In genomic region chr2:97693476-97693875, GRCh38 we compare ENCODE assay signal across 25 cellular contexts. TPM values are rescaled to one million over a fixed set of nuclear protein-coding genes. Genes with fewer than 3 reads are reported as not detected.
DNase-seq lines count a peak whose midpoint lies in the region; ATAC-seq and TF ChIP-seq lines count a peak whose summit lies in the region.
"Had no signal": no experiment of that assay in that cellular context is flagged by ENCODE, and none has a peak within 500 bp of the region (broad histone marks: within the 10 kb centered on the region; RNA-seq: fewer than 3 reads in every experiment).

No MANE protein-coding gene starts in this region.

- DNase-seq in activated CD4-positive, alpha-beta memory T cell treated with anti-CD3 and anti-CD28 coated beads, Interleukin-2, amount 10 ng/mL, durations not matched to agents 7 days and 5 days: peak; percentile 6
- no peak for DNase-seq in activated CD4-positive, alpha-beta memory T cell treated with anti-CD3 and anti-CD28 coated beads for 36 hours
- DNase-seq in T-helper 17 cell (no peak), fibroblast of the aortic adventitia (ENCODE audit: low read depth) (peak; percentile 7), suprapubic skin (ENCODE audit: low spot score in 2 of 2) (no peak)
- no peak for DNase-seq in activated T-cell treated with anti-CD3 and anti-CD28 coated beads, Interleukin-2, amount 50 U/mL, for 4 hours
- DNase-seq in activated T-cell treated with anti-CD3 and anti-CD28 coated beads, Interleukin-2, amount 50 U/mL, for 1 hour: no peak
- DNase-seq: activated naive CD4-positive, alpha-beta T cell; BE2C; Calu3; effector CD8-positive, alpha-beta T cell; esophagus squamous epithelium; left lung; NCI-H1930; NCI-H2227 treated with DMSO at 0.1 percent for 48 hours; stimulated activated CD4-positive, alpha-beta T cell treated with anti-CD3 and anti-CD28 coated beads, Interleukin-4, amount 100 ng/mL, for 1 hour; transverse colon had no signal

- POLR2A ChIA-PET in activated CD4-positive, alpha-beta memory T cell treated with anti-CD3 and anti-CD28 coated beads, Interleukin-2, amount 10 ng/mL, durations not matched to agents 7 days and 5 days (lab: Charles Lee): no interaction called here
- POLR2A ChIA-PET in activated CD4-positive, alpha-beta memory T cell treated with anti-CD3 and anti-CD28 coated beads for 36 hours (lab: Charles Lee): no interaction called here

- no peaks in the 10 kb centered on the region for H3K9me3 Mint-ChIP-seq in activated CD4-positive, alpha-beta memory T cell treated with anti-CD3 and anti-CD28 coated beads, Interleukin-2, amount 10 ng/mL, durations not matched to agents 7 days and 5 days
- no peaks in the 10 kb centered on the region for H3K9me3 Mint-ChIP-seq in activated CD4-positive, alpha-beta memory T cell treated with anti-CD3 and anti-CD28 coated beads for 36 hours
- H3K9me3 Mint-ChIP-seq in activated T-cell treated with anti-CD3 and anti-CD28 coated beads, Interleukin-2, amount 50 U/mL, for 4 hours: no peaks in the 10 kb centered on the region
- H3K9me3 Mint-ChIP-seq: IgD-negative memory B cell; neural crest cell; stimulated activated naive CD8-positive, alpha-beta T cell treated with anti-CD3 and anti-CD28 coated beads, Interleukin-15, Interleukin-2, amounts not matched to agents 100 ng/mL and 50 ng/mL, for 24 hours had no signal

- intact Hi-C loops in activated CD4-positive, alpha-beta memory T cell treated with anti-CD3 and anti-CD28 coated beads for 36 hours (cut with micrococcal nuclease): no loop called here

- CTCF ChIA-PET in activated CD4-positive, alpha-beta memory T cell treated with anti-CD3 and anti-CD28 coated beads, Interleukin-2, amount 10 ng/mL, durations not matched to agents 7 days and 5 days (lab: Charles Lee): interaction anchor here (0.8 kb wide), 1 partner anchor 47 kb away, joined by 3 read pairs; no protein-coding TSS in a partner anchor
- CTCF ChIA-PET in activated CD4-positive, alpha-beta memory T cell treated with anti-CD3 and anti-CD28 coated beads for 36 hours (lab: Charles Lee): no interaction called here

- H3K4me3 Mint-ChIP-seq in activated CD4-positive, alpha-beta memory T cell treated with anti-CD3 and anti-CD28 coated beads, Interleukin-2, amount 10 ng/mL, durations not matched to agents 7 days and 5 days: no peak overlapping the region
- H3K4me3 Mint-ChIP-seq in activated CD4-positive, alpha-beta memory T cell treated with anti-CD3 and anti-CD28 coated beads for 36 hours: no peak overlapping the region
- H3K4me3 Mint-ChIP-seq in T-helper 17 cell: no peak overlapping the region
- H3K4me3 Mint-ChIP-seq in activated T-cell treated with anti-CD3 and anti-CD28 coated beads, Interleukin-2, amount 50 U/mL, for 4 hours: no peak overlapping the region
- H3K4me3 Mint-ChIP-seq: IgD-negative memory B cell; neural crest cell; stimulated activated naive CD8-positive, alpha-beta T cell treated with anti-CD3 and anti-CD28 coated beads, Interleukin-15, Interleukin-2, amounts not matched to agents 100 ng/mL and 50 ng/mL, for 24 hours had no signal

- no peaks in the 10 kb centered on the region for H3K27me3 ChIP-seq in suprapubic skin
- H3K27me3 ChIP-seq: BE2C, esophagus squamous epithelium, left lung, SJSA1, transverse colon had no signal

- ATAC-seq in T-helper 17 cell (no peak), GM19455 (IDR thresholded peaks at IDR 0.05; ENCODE audit: unreplicated experiment) (no peak)
- ATAC-seq in activated T-cell treated with anti-CD3 and anti-CD28 coated beads, Interleukin-2, amount 50 U/mL, for 4 hours: no peak
- ATAC-seq: left lung had no signal

- H3K36me3 ChIP-seq in suprapubic skin: no peaks in the 10 kb centered on the region
- H3K36me3 ChIP-seq: BE2C, esophagus squamous epithelium, left lung, prostate gland, SJSA1, transverse colon had no signal

- H3K27ac ChIP-seq in suprapubic skin: no peak overlapping the region
- H3K27ac ChIP-seq: 22Rv1, esophagus squamous epithelium, left lung, prostate gland, SJSA1, skin epidermis, transverse colon had no signal

- H3K9me3 ChIP-seq in T-helper 17 cell (ENCODE audit: control insufficient read depth, low read length, poor library complexity, severe bottlenecking) (no peaks in the 10 kb centered on the region), suprapubic skin (no peaks in the 10 kb centered on the region)
- H3K9me3 ChIP-seq: BE2C, esophagus squamous epithelium, left lung, prostate gland, SJSA1, transverse colon had no signal

- H3K4me1 ChIP-seq in suprapubic skin: peaks cover 5% of the 10 kb centered on the region
- H3K4me1 ChIP-seq: BE2C, left lung, prostate gland, SJSA1 had no signal

- no peak for TF ChIP-seq CTCF in fibroblast of the aortic adventitia (IDR thresholded peaks at IDR 0.05; ENCODE audit: insufficient read depth, low read length)
- TF ChIP-seq CTCF in suprapubic skin (IDR thresholded peaks at IDR 0.05): no peak

- H3K27me3 Mint-ChIP-seq in activated CD4-positive, alpha-beta memory T cell treated with anti-CD3 and anti-CD28 coated beads, Interleukin-2, amount 10 ng/mL, durations not matched to agents 7 days and 5 days: peaks cover 2% of the 10 kb centered on the region
- H3K27me3 Mint-ChIP-seq in activated CD4-positive, alpha-beta memory T cell treated with anti-CD3 and anti-CD28 coated beads for 36 hours: peaks cover 1% of the 10 kb centered on the region
- peaks cover 7% of the 10 kb centered on the region for H3K27me3 Mint-ChIP-seq in T-helper 17 cell
- no peaks in the 10 kb centered on the region for H3K27me3 Mint-ChIP-seq in activated T-cell treated with anti-CD3 and anti-CD28 coated beads, Interleukin-2, amount 50 U/mL, for 4 hours (ENCODE audit: low read depth)
- H3K27me3 Mint-ChIP-seq: stimulated activated naive CD8-positive, alpha-beta T cell treated with anti-CD3 and anti-CD28 coated beads, Interleukin-15, Interleukin-2, amounts not matched to agents 100 ng/mL and 50 ng/mL, for 24 hours had no signal

- TF ChIP-seq POLR2A in suprapubic skin (IDR thresholded peaks at IDR 0.05): no peak

- no peak overlapping the region for H3K4me3 ChIP-seq in fibroblast of the aortic adventitia (ENCODE audit: low read depth, low read length)
- no peak overlapping the region for H3K4me3 ChIP-seq in suprapubic skin
- H3K4me3 ChIP-seq: esophagus squamous epithelium, left lung, prostate gland, SJSA1, skin epidermis, transverse colon had no signal

- no peak for TF ChIP-seq EP300 in suprapubic skin (IDR thresholded peaks at IDR 0.05)

- H3K36me3 Mint-ChIP-seq in activated CD4-positive, alpha-beta memory T cell treated with anti-CD3 and anti-CD28 coated beads, Interleukin-2, amount 10 ng/mL, durations not matched to agents 7 days and 5 days (ENCODE audit: low read depth): no peaks in the 10 kb centered on the region
- no peaks in the 10 kb centered on the region for H3K36me3 Mint-ChIP-seq in activated CD4-positive, alpha-beta memory T cell treated with anti-CD3 and anti-CD28 coated beads for 36 hours
- H3K36me3 Mint-ChIP-seq in T-helper 17 cell (ENCODE audit: low read depth): no peaks in the 10 kb centered on the region
- no peaks in the 10 kb centered on the region for H3K36me3 Mint-ChIP-seq in activated T-cell treated with anti-CD3 and anti-CD28 coated beads, Interleukin-2, amount 50 U/mL, for 4 hours (ENCODE audit: insufficient read depth)

- H3K27ac Mint-ChIP-seq in activated CD4-positive, alpha-beta memory T cell treated with anti-CD3 and anti-CD28 coated beads, Interleukin-2, amount 10 ng/mL, durations not matched to agents 7 days and 5 days: no peak overlapping the region
- no peak overlapping the region for H3K27ac Mint-ChIP-seq in activated CD4-positive, alpha-beta memory T cell treated with anti-CD3 and anti-CD28 coated beads for 36 hours
- H3K27ac Mint-ChIP-seq in T-helper 17 cell: peak overlapping the region; percentile 61
- H3K27ac Mint-ChIP-seq: IgD-negative memory B cell; stimulated activated naive CD8-positive, alpha-beta T cell treated with anti-CD3 and anti-CD28 coated beads, Interleukin-15, Interleukin-2, amounts not matched to agents 100 ng/mL and 50 ng/mL, for 24 hours had no signal

- peaks cover 15% of the 10 kb centered on the region for H3K4me1 Mint-ChIP-seq in activated CD4-positive, alpha-beta memory T cell treated with anti-CD3 and anti-CD28 coated beads, Interleukin-2, amount 10 ng/mL, durations not matched to agents 7 days and 5 days
- H3K4me1 Mint-ChIP-seq in activated CD4-positive, alpha-beta memory T cell treated with anti-CD3 and anti-CD28 coated beads for 36 hours (ENCODE audit: low read depth): peaks cover 12% of the 10 kb centered on the region
- peaks cover 7% of the 10 kb centered on the region for H3K4me1 Mint-ChIP-seq in T-helper 17 cell
- H3K4me1 Mint-ChIP-seq in activated T-cell treated with anti-CD3 and anti-CD28 coated beads, Interleukin-2, amount 50 U/mL, for 4 hours (ENCODE audit: low read depth): peaks cover 11% of the 10 kb centered on the region

RNA-seq across cellular contexts. Expression of gene ZAP70, which starts 19.9 kb away (rescaled TPM):
- 100 to 1,000 TPM; 283 TPM for total RNA-seq in activated CD4-positive, alpha-beta memory T cell treated with anti-CD3 and anti-CD28 coated beads, Interleukin-2, amount 10 ng/mL, durations not matched to agents 7 days and 5 days
- 100 to 1,000 TPM; 160 to 166 TPM for total RNA-seq in activated CD4-positive, alpha-beta memory T cell treated with anti-CD3 and anti-CD28 coated beads for 36 hours
- 100 to 1,000 TPM; 406 to 439 TPM for total RNA-seq in T-helper 17 cell
- 0.25 TPM in 1 of 2 replicates, not detected in the other for total RNA-seq in fibroblast of the aortic adventitia (ENCODE audit: low replicate concordance)
- total RNA-seq in suprapubic skin: 1 to 10 TPM; 1.1 to 5.5 (median 2.2) TPM
- total RNA-seq in activated T-cell treated with anti-CD3 and anti-CD28 coated beads, Interleukin-2, amount 50 U/mL, for 4 hours: 100 to 1,000 TPM; 156 to 194 (median 186) TPM
- total RNA-seq: Calu3, SJSA1 had no signal

RNA-seq across cellular contexts. Expression of gene C2orf92, which starts 24.0 kb away (rescaled TPM):
- 10 to 100 TPM in 1 of 2 experiments, 1 to 10 TPM in 1; 9.8 to 12.4 TPM for total RNA-seq in activated CD4-positive, alpha-beta memory T cell treated with anti-CD3 and anti-CD28 coated beads, Interleukin-2, amount 10 ng/mL, durations not matched to agents 7 days and 5 days
- 1 to 10 TPM; 4.5 to 4.8 TPM for total RNA-seq in activated CD4-positive, alpha-beta memory T cell treated with anti-CD3 and anti-CD28 coated beads for 36 hours
- total RNA-seq in T-helper 17 cell: 10 to 100 TPM; 12.5 to 13.5 TPM
- total RNA-seq in fibroblast of the aortic adventitia (ENCODE audit: low replicate concordance): 1.9 and 2.0 TPM in 2 replicates
- total RNA-seq in suprapubic skin: 10 to 100 TPM in 3 of 4 donors, 1 to 10 TPM in 1; 4.5 to 45.7 (median 14.7) TPM
- total RNA-seq in activated T-cell treated with anti-CD3 and anti-CD28 coated beads, Interleukin-2, amount 50 U/mL, for 4 hours: 1 to 10 TPM; 3.3 to 4.4 (median 4.0) TPM

RNA-seq across cellular contexts. Expression of gene ACTR1B, which starts 29.6 kb away (rescaled TPM):
- total RNA-seq in activated CD4-positive, alpha-beta memory T cell treated with anti-CD3 and anti-CD28 coated beads, Interleukin-2, amount 10 ng/mL, durations not matched to agents 7 days and 5 days: 10 to 100 TPM; 97.3 to 98.8 TPM
- 100 to 1,000 TPM; 113 to 114 TPM for total RNA-seq in activated CD4-positive, alpha-beta memory T cell treated with anti-CD3 and anti-CD28 coated beads for 36 hours
- 10 to 100 TPM; 90.9 to 98.0 TPM for total RNA-seq in T-helper 17 cell
- 24.3 and 44.6 TPM in 2 replicates for total RNA-seq in fibroblast of the aortic adventitia (ENCODE audit: low replicate concordance)
- total RNA-seq in suprapubic skin: 10 to 100 TPM; 54.9 to 89.1 (median 74.4) TPM
- total RNA-seq in activated T-cell treated with anti-CD3 and anti-CD28 coated beads, Interleukin-2, amount 50 U/mL, for 4 hours: 10 to 100 TPM; 66.3 to 70.7 (median 67.1) TPM

RNA-seq across cellular contexts. Expression of gene COX5B, which starts 47.6 kb away (rescaled TPM):
- 100 to 1,000 TPM; 192 to 203 TPM for total RNA-seq in activated CD4-positive, alpha-beta memory T cell treated with anti-CD3 and anti-CD28 coated beads, Interleukin-2, amount 10 ng/mL, durations not matched to agents 7 days and 5 days
- total RNA-seq in activated CD4-positive, alpha-beta memory T cell treated with anti-CD3 and anti-CD28 coated beads for 36 hours: 100 to 1,000 TPM; 215 to 217 TPM
- total RNA-seq in T-helper 17 cell: 100 to 1,000 TPM; 112 to 122 TPM
- total RNA-seq in fibroblast of the aortic adventitia (ENCODE audit: low replicate concordance): 83.4 and 198 TPM in 2 replicates
- 100 to 1,000 TPM; 260 to 595 (median 427) TPM for total RNA-seq in suprapubic skin
- 100 to 1,000 TPM; 198 to 216 (median 215) TPM for total RNA-seq in activated T-cell treated with anti-CD3 and anti-CD28 coated beads, Interleukin-2, amount 50 U/mL, for 4 hours

Comparison
In these comparisons a context has a peak if more than half of its experiments do, and no peak if none do; other contexts are left out.
1. DNase-seq: peak in activated CD4-positive, alpha-beta memory T cell treated with anti-CD3 and anti-CD28 coated beads, Interleukin-2, amount 10 ng/mL, durations not matched to agents 7 days and 5 days (single experiment) and fibroblast of the aortic adventitia (single experiment); none in activated CD4-positive, alpha-beta memory T cell treated with anti-CD3 and anti-CD28 coated beads for 36 hours (single experiment), T-helper 17 cell (0 of 3), suprapubic skin (0 of 2), activated T-cell treated with anti-CD3 and anti-CD28 coated beads, Interleukin-2, amount 50 U/mL, for 4 hours (single experiment) and activated T-cell treated with anti-CD3 and anti-CD28 coated beads, Interleukin-2, amount 50 U/mL, for 1 hour (single experiment).
2. RNA of gene ZAP70, which starts 19.9 kb away (total RNA-seq): 406 to 439 TPM in T-helper 17 cell, 283 TPM in activated CD4-positive, alpha-beta memory T cell treated with anti-CD3 and anti-CD28 coated beads, Interleukin-2, amount 10 ng/mL, durations not matched to agents 7 days and 5 days, 156 to 194 TPM in activated T-cell treated with anti-CD3 and anti-CD28 coated beads, Interleukin-2, amount 50 U/mL, for 4 hours and 160 to 166 TPM in activated CD4-positive, alpha-beta memory T cell treated with anti-CD3 and anti-CD28 coated beads for 36 hours; 1.1 to 5.5 TPM in suprapubic skin and 0.25 TPM in fibroblast of the aortic adventitia; every median in the first group is over 10 times any median in the second.